ENCODE assay signal across 1 cellular context in the genomic region with DNA sequence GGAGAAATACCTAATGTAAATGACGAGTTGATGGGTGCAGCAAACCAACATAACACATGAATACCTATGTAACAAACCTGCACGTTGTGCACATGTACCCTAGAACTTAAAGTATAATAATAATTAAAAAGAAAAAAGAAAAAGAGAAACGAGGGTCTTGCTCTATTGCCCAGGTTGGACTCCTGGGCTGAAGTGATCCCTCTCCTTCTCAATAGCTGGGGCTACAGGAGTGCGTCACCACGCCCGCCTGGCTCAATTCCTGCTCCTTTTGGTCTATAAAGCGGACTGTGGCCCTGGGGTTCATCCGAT.
TF ChIP-seq lines count a peak whose summit lies in the region.

No MANE protein-coding gene starts in this region.

TF ChIP-seq in H1, 55 proteins besides CTCF, POLR2A, EP300 and RAD21:
- TF ChIP-seq, protein P1, sequence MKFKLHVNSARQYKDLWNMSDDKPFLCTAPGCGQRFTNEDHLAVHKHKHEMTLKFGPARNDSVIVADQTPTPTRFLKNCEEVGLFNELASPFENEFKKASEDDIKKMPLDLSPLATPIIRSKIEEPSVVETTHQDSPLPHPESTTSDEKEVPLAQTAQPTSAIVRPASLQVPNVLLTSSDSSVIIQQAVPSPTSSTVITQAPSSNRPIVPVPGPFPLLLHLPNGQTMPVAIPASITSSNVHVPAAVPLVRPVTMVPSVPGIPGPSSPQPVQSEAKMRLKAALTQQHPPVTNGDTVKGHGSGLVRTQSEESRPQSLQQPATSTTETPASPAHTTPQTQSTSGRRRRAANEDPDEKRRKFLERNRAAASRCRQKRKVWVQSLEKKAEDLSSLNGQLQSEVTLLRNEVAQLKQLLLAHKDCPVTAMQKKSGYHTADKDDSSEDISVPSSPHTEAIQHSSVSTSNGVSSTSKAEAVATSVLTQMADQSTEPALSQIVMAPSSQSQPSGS (IDR thresholded peaks at IDR 0.05; ENCODE audit: low read length) = no peak
- no peak for TF ChIP-seq JUND (IDR thresholded peaks at IDR 0.05; ENCODE audit: low read length)
- no peak for TF ChIP-seq CHD1 (IDR thresholded peaks at IDR 0.05; ENCODE audit: low read depth, low read length)
TF ChIP-seq in H1: peak in this region for 0.
